Comparison of ENCODE assay signal across 8 cellular contexts in genomic region chr3:13884851-13885703, GRCh38. TPM values are rescaled to one million over a fixed set of nuclear protein-coding genes. Genes with fewer than 3 reads are reported as not detected.
DNase-seq lines count a peak whose midpoint lies in the region; ATAC-seq, FAIRE-seq and TF ChIP-seq lines count a peak whose summit lies in the region.

No MANE protein-coding gene starts in this region.

- H3K36me3 Mint-ChIP-seq in activated B cell treated with CpG ODN at 0.5 μM for 24 hours (ENCODE audit: low read depth), result no peaks in the 10 kb centered on the region

- H3K4me3 Mint-ChIP-seq in activated B cell treated with CpG ODN at 0.5 μM for 24 hours, result no peak overlapping the region

- no peak for FAIRE-seq in A549 (lab: Jason Lieb, UNC)

- no peak overlapping the region for H2AFZ ChIP-seq in neural cell (ENCODE audit: low read depth, low read length)

- H3K27ac Mint-ChIP-seq in activated B cell treated with CpG ODN at 0.5 μM for 24 hours, result no peak overlapping the region

- no peak overlapping the region for H3K27ac ChIP-seq in A549
- H3K27ac ChIP-seq in neural cell (ENCODE audit: low read length), result no peak overlapping the region

- DNase-seq in A549 (ENCODE audit: low read depth in 1 of 2, low spot score in 1 of 2) (peak in 1 of 2 experiments; percentile 53), LoVo (ENCODE audit: low spot score) (peak; percentile 72), activated B cell treated with CpG ODN at 0.5 μM for 24 hours (no peak), cerebellum (ENCODE audit: low spot score) (peak; percentile 32), HCEC 1CT (no peak), NCI-H446 treated with DMSO at 0.1 percent for 48 hours (lab: John Stamatoyannopoulos, UW) (no peak)

- no peaks in the 10 kb centered on the region for H3K79me2 ChIP-seq in neural cell (replicated peaks; ENCODE audit: insufficient read depth, low read length)

- no peak overlapping the region for H3K9ac ChIP-seq in neural cell (ENCODE audit: low read length)

- H3K27me3 Mint-ChIP-seq in activated B cell treated with CpG ODN at 0.5 μM for 24 hours, result peaks cover 32% of the 10 kb centered on the region

- H3K9me3 ChIP-seq in A549 (peaks cover 5% of the 10 kb centered on the region; the same call in 1 of the 3 replicates), neural cell (ENCODE audit: low read length) (no peaks in the 10 kb centered on the region)

- no peak for TF ChIP-seq EP300 in A549 (IDR thresholded peaks at IDR 0.05)
- no peak for TF ChIP-seq EP300 in neural cell (conservative IDR thresholded peaks at IDR 0.05; ENCODE audit: poor library complexity, severe bottlenecking)

- H3K27me3 ChIP-seq in neural cell (ENCODE audit: insufficient read depth, low read depth, low read length), result peaks cover 3% of the 10 kb centered on the region

- CTCF ChIA-PET in A549 (lab: Yijun Ruan, JAX), result interaction anchor here (0.6 to 11.0 kb wide), 11 partner anchors 8 to 733 kb away, joined by 3 to 260 read pairs (median 4); no protein-coding TSS in a partner anchor
- CTCF ChIA-PET in activated B cell treated with CpG ODN at 0.5 μM for 24 hours (lab: Charles Lee), result interaction anchor here (0.6 kb wide), 1 partner anchor 227 kb away, joined by 3 read pairs; no protein-coding TSS in a partner anchor

- 7% methylated on average over 7 of the region's 7 CpGs for WGBS in A549 (ENCODE audit: missing lambda C conversion rate)

- H3K4me1 Mint-ChIP-seq in activated B cell treated with CpG ODN at 0.5 μM for 24 hours, result peaks cover 2% of the 10 kb centered on the region

- no peaks in the 10 kb centered on the region for H3F3A ChIP-seq in neural cell (ENCODE audit: insufficient read depth, low read length, poor library complexity, severe bottlenecking)

- intact Hi-C loops in activated B cell treated with CpG ODN at 0.5 μM for 24 hours (cut with micrococcal nuclease), result loop anchor here (1.0 to 10.0 kb wide), 2 partner anchors 227 to 390 kb away; no protein-coding TSS in a partner anchor

- H3K4me1 ChIP-seq in A549, result peaks cover 8% of the 10 kb centered on the region

- ATAC-seq in A549, result peak in 1 of 2 experiments; percentile 74; a peak in 3 of 6 replicates
- peak; percentile 54 for ATAC-seq in activated B cell treated with CpG ODN at 0.5 μM for 24 hours (ENCODE audit: low read depth)

- TF ChIP-seq RAD21 in A549 (conservative IDR thresholded peaks at IDR 0.05 in 1 of 2, IDR thresholded peaks at IDR 0.05 in 1 of 2), result peak; percentile 58 to 81
- TF ChIP-seq RAD21 in neural cell (conservative IDR thresholded peaks at IDR 0.05), result peak; percentile 91

- no peaks in the 10 kb centered on the region for H4K20me1 ChIP-seq in neural cell (ENCODE audit: insufficient read depth)

- H3K4me3 ChIP-seq in A549, result no peak overlapping the region
- no peak overlapping the region for H3K4me3 ChIP-seq in neural cell (ENCODE audit: low read length)

- H3K4me2 ChIP-seq in A549 (no peak overlapping the region), neural cell (ENCODE audit: low read length) (no peak overlapping the region)

- no peaks in the 10 kb centered on the region for H3K9me2 ChIP-seq in neural cell (ENCODE audit: insufficient read depth, low read length)

- no peaks in the 10 kb centered on the region for H3K36me3 ChIP-seq in neural cell (ENCODE audit: insufficient read depth, low read length)

- no peak for TF ChIP-seq POLR2A in A549 (IDR thresholded peaks at IDR 0.05; ENCODE audit: low read length)

- TF ChIP-seq CTCF in A549 (IDR thresholded peaks at IDR 0.05) (peak; percentile 66), GM12872 (IDR thresholded peaks at IDR 0.05; ENCODE audit: insufficient read depth, low read depth, low read length) (peak; percentile 84), activated B cell treated with CpG ODN at 0.5 μM for 24 hours (IDR thresholded peaks at IDR 0.05) (no peak), neural cell (IDR thresholded peaks at IDR 0.05; ENCODE audit: poor library complexity, severe bottlenecking) (peak; percentile 90)

- POLR2A ChIA-PET in A549 (lab: Yijun Ruan, JAX), result no interaction called here
- POLR2A ChIA-PET in activated B cell treated with CpG ODN at 0.5 μM for 24 hours (lab: Charles Lee), result no interaction called here

- no peaks in the 10 kb centered on the region for H3K9me3 Mint-ChIP-seq in activated B cell treated with CpG ODN at 0.5 μM for 24 hours

TF ChIP-seq in A549, 52 proteins besides CTCF, POLR2A, EP300 and RAD21 (continues in another document):
- no peak for TF ChIP-seq ESRRA (IDR thresholded peaks at IDR 0.05; ENCODE audit: borderline replicate concordance, low read length)
- no peak for TF ChIP-seq CEBPB (IDR thresholded peaks at IDR 0.05)
- TF ChIP-seq CHD4 (IDR thresholded peaks at IDR 0.05; ENCODE audit: borderline replicate concordance), result no peak
- TF ChIP-seq, protein P1, sequence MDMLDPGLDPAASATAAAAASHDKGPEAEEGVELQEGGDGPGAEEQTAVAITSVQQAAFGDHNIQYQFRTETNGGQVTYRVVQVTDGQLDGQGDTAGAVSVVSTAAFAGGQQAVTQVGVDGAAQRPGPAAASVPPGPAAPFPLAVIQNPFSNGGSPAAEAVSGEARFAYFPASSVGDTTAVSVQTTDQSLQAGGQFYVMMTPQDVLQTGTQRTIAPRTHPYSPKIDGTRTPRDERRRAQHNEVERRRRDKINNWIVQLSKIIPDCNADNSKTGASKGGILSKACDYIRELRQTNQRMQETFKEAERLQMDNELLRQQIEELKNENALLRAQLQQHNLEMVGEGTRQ (IDR thresholded peaks at IDR 0.05), result no peak
- no peak for TF ChIP-seq HEYL (CRISPR knock-in tag; IDR thresholded peaks at IDR 0.05)
- TF ChIP-seq SMC3 (IDR thresholded peaks at IDR 0.05), result peak; percentile 39; the same call in 1 of the 3 replicates

TF ChIP-seq in neural cell, 6 proteins besides CTCF, POLR2A, EP300 and RAD21:
- no peak for TF ChIP-seq MXI1 (conservative IDR thresholded peaks at IDR 0.05; ENCODE audit: poor library complexity, severe bottlenecking)
- TF ChIP-seq POLR2AphosphoS5 (IDR thresholded peaks at IDR 0.05), result no peak
- no peak for TF ChIP-seq EZH2 (IDR thresholded peaks at IDR 0.05; ENCODE audit: borderline replicate concordance, insufficient read depth, low read length, poor library complexity, severe bottlenecking)
- TF ChIP-seq SMC3 (conservative IDR thresholded peaks at IDR 0.05; ENCODE audit: poor library complexity), result peak; percentile 93
- TF ChIP-seq, protein P2, sequence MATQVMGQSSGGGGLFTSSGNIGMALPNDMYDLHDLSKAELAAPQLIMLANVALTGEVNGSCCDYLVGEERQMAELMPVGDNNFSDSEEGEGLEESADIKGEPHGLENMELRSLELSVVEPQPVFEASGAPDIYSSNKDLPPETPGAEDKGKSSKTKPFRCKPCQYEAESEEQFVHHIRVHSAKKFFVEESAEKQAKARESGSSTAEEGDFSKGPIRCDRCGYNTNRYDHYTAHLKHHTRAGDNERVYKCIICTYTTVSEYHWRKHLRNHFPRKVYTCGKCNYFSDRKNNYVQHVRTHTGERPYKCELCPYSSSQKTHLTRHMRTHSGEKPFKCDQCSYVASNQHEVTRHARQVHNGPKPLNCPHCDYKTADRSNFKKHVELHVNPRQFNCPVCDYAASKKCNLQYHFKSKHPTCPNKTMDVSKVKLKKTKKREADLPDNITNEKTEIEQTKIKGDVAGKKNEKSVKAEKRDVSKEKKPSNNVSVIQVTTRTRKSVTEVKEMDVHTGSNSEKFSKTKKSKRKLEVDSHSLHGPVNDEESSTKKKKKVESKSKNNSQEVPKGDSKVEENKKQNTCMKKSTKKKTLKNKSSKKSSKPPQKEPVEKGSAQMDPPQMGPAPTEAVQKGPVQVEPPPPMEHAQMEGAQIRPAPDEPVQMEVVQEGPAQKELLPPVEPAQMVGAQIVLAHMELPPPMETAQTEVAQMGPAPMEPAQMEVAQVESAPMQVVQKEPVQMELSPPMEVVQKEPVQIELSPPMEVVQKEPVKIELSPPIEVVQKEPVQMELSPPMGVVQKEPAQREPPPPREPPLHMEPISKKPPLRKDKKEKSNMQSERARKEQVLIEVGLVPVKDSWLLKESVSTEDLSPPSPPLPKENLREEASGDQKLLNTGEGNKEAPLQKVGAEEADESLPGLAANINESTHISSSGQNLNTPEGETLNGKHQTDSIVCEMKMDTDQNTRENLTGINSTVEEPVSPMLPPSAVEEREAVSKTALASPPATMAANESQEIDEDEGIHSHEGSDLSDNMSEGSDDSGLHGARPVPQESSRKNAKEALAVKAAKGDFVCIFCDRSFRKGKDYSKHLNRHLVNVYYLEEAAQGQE (IDR thresholded peaks at IDR 0.05; ENCODE audit: borderline replicate concordance), result no peak
TF ChIP-seq in neural cell: peak in this region for 1.

RNA-seq across cellular contexts. Expression of gene WNT7A, which starts 5.2 kb away (rescaled TPM):
- polyA plus RNA-seq in A549 (2011; rRNA removed) (0.01 and 0.03 TPM in 2 replicates), A549 (2017; fragmentation: RNase III; extraction: RNeasy Plus Mini Kit Qiagen cat#74134 plus additional on column Dnase treatment) (0.03 to 0.04 TPM in 2 of 3 replicates, not detected in the other), neural cell (13.3 and 17.7 TPM in 2 replicates)
- polyA plus RNA-seq in A549 (2012; cell fraction: cytosol; rRNA removed), result 0.03 and 0.04 TPM in 2 replicates
- polyA plus RNA-seq in A549 (2012; cell fraction: nucleus; rRNA removed), result 0.07 and 0.11 TPM in 2 replicates
- polyA minus RNA-seq in A549 (2011; rRNA and poly(A)+ RNA removed), result 0.04 TPM in 1 of 2 replicates, not detected in the other
- total RNA-seq in activated B cell treated with CpG ODN at 0.5 μM for 24 hours (not detected in 2 replicates), cerebellum (5.4 TPM)
- polyA minus RNA-seq in neural cell, result 35.8 and 37.4 TPM in 2 replicates

Comparison
In these comparisons a context has a peak if more than half of its experiments do, and no peak if none do; other contexts are left out.
1. DNase-seq: peak in LoVo (single experiment) and cerebellum (single experiment); none in activated B cell treated with CpG ODN at 0.5 μM for 24 hours (single experiment), HCEC 1CT (single experiment) and NCI-H446 treated with DMSO at 0.1 percent for 48 hours (single experiment).